17 cellular contexts compared by ENCODE assay signal in the genomic region with DNA sequence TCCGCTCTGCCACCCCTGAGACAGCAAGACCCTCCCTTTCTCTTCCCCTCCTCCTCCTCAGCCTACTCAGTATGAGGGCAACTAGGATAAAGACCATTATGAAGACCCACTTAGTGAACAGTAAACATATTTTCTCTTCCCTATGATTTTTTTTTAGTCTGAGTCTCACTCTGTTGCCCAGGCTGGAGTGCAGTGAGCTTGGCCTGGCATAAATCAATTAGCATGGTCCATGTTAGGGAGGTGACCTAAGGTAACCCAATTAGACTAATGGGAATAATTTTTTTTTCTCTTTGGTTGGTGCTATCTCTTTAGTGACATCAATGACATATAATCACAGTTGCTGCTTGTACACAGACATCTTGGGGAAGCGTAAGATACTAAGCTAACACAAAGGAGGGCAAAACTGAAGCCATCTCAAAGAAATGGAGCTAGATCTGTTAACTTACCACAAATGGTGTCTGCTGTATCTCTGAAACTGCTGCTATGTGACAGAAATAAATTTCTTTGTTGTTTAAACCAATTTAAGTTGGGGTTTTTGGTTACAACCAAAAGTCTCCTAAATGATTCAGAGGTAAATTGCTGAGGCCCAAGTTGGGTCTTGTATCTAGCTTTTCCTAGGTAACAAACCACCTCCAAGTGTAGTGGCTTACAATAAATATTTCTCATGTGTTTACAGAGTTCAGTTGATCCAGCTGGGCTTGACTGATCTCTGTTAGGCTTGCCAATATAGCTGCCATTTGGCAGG. TPM values are rescaled to one million over a fixed set of nuclear protein-coding genes. Genes with fewer than 3 reads are reported as not detected.
DNase-seq lines count a peak whose midpoint lies in the region; ATAC-seq and TF ChIP-seq lines count a peak whose summit lies in the region.
"Had no signal": no experiment of that assay in that cellular context is flagged by ENCODE, and none has a peak within 500 bp of the region (broad histone marks: within the 10 kb centered on the region; RNA-seq: fewer than 3 reads in every experiment).

No MANE protein-coding gene starts in this region.

- H3K27me3 ChIP-seq in layer of hippocampus (ENCODE audit: control insufficient read depth, insufficient read depth, low read length): no peaks in the 10 kb centered on the region

- DNase-seq in GM12865 (ENCODE audit: low read depth) (peak; percentile 25), SK-N-DZ (ENCODE audit: low spot score) (peak; percentile 72), substantia nigra (lab: John Stamatoyannopoulos, UW) (no peak), SHP77 treated with DMSO at 0.1 percent for 48 hours (lab: John Stamatoyannopoulos, UW) (no peak)
- DNase-seq: C1 segment of cervical spinal cord; CD8-positive, alpha-beta memory T cell; DMS79; H9; NCI-H1105; NCI-H2081; NCI-H446 treated with DMSO at 0.1 percent for 48 hours; PC-3; RPMI8226; SIG-M5 had no signal

- TF ChIP-seq CTCF in GM12865 (IDR thresholded peaks at IDR 0.05; ENCODE audit: insufficient read depth, low read depth, low read length, missing control alignments): no peak

- H3K27ac ChIP-seq in layer of hippocampus (ENCODE audit: low read depth, low read length) (peak overlapping the region; percentile 95), substantia nigra (ENCODE audit: low read depth, low read length, poor library complexity, severe bottlenecking) (peak overlapping the region; percentile 97)

- no peak overlapping the region for H3K4me3 ChIP-seq in GM12865 (ENCODE audit: low read depth, low read length)

- ATAC-seq in HG02885 (IDR thresholded peaks at IDR 0.05; ENCODE audit: poor library complexity, unreplicated experiment) (no peak), GM18520 (IDR thresholded peaks at IDR 0.05; ENCODE audit: unreplicated experiment) (no peak)
- ATAC-seq: PC-3 had no signal

RNA-seq across cellular contexts. Expression of a gene that starts 13.3 kb away (rescaled TPM):
- not detected in 2 replicates for polyA plus RNA-seq in SK-N-DZ (2014; cell fraction: cytosol; rRNA removed)
- polyA plus RNA-seq in SK-N-DZ (2014; cell fraction: nucleus; rRNA removed): not detected in 2 replicates

RNA-seq across cellular contexts. Expression of a gene that starts 34.9 kb away (rescaled TPM):
- not detected in 2 replicates for polyA plus RNA-seq in SK-N-DZ (2014; cell fraction: cytosol; rRNA removed)
- polyA plus RNA-seq in SK-N-DZ (2014; cell fraction: nucleus; rRNA removed): 0.74 TPM in 1 of 2 replicates, not detected in the other
- polyA plus RNA-seq: CD8-positive, alpha-beta memory T cell had no signal

Comparison
In these comparisons a context has a peak if more than half of its experiments do, and no peak if none do; other contexts are left out.
1. DNase-seq: peak in GM12865 (single experiment) and SK-N-DZ (single experiment); none in substantia nigra (0 of 49) and SHP77 treated with DMSO at 0.1 percent for 48 hours (single experiment).